27 cellular contexts compared by ENCODE assay signal in the genomic region with DNA sequence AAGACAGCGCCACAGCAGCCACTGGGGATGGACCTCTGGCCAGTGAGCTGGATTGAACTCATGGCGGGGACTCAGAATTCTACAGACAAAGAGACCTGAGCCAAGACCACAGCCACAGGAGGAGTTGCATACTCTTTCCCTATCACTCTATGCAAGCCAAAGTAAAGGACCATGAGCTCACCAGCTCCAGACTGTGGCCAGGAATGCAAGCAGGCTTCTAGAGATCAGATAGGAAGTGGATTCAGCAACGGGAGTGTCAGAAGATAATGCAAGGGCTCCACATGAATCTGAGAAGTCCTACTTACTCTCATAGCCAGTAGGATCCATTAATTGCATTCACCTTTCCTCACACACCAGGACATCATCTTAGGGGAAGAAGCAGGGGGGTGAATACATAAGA.
"Had no signal": no experiment of that assay in that cellular context is flagged by ENCODE, and none has a peak within 500 bp of the region (broad histone marks: within the 10 kb centered on the region; RNA-seq: fewer than 3 reads in every experiment).

No MANE protein-coding gene starts in this region.

- H3K9me3 ChIP-seq: stomach, suprapubic skin, testis, thoracic aorta, thyroid gland, tibial artery, tibial nerve, transverse colon, upper lobe of left lung, upper lobe of right lung, uterus, vagina had no signal

- H3K27ac ChIP-seq: stomach, suprapubic skin, testis, thoracic aorta, thyroid gland, tibial artery, tibial nerve, transverse colon, upper lobe of left lung, upper lobe of right lung, uterus, vagina had no signal

- H3K27me3 ChIP-seq: stomach, suprapubic skin, testis, thyroid gland, tibial artery, transverse colon, upper lobe of left lung, upper lobe of right lung, uterus, vagina had no signal

- H3K9me3 Mint-ChIP-seq: stimulated activated memory B cell treated with anti-CD40 and anti-IgM and Interleukin-4, amounts not matched to agents 10 μg/mL and 1 μg/mL and 100 μg/mL, for 72 hours; stimulated activated naive B cell treated with anti-CD40 and anti-IgM and Interleukin-4, amounts not matched to agents 10 μg/mL and 1 μg/mL and 100 μg/mL, for 72 hours; stimulated activated naive CD8-positive, alpha-beta T cell treated with anti-CD3 and anti-CD28 coated beads, Interleukin-15, amount 100 ng/mL, for 72 hours; stimulated activated naive CD8-positive, alpha-beta T cell treated with anti-CD3 and anti-CD28 coated beads, Interleukin-15, Interleukin-2, amounts not matched to agents 100 ng/mL and 50 ng/mL, for 24 hours; type B pancreatic cell had no signal

- H3K36me3 ChIP-seq: stomach, suprapubic skin, thoracic aorta, thyroid gland, tibial artery, tibial nerve, transverse colon, upper lobe of left lung, upper lobe of right lung, uterus, vagina had no signal

- H3K4me1 ChIP-seq: stomach, testis, thyroid gland, tibial nerve, transverse colon, upper lobe of right lung, uterus, vagina had no signal

- H3K4me3 ChIP-seq: stomach, suprapubic skin, testis, thoracic aorta, thyroid gland, tibial artery, tibial nerve, transverse colon, upper lobe of left lung, upper lobe of right lung, uterus, vagina had no signal

- DNase-seq: stimulated activated CD4-positive, alpha-beta T cell treated with anti-CD3 and anti-CD28 coated beads, Interleukin-2, amount 100 ng/mL, for 24 hours; stimulated activated CD4-positive, alpha-beta T cell treated with anti-CD3 and anti-CD28 coated beads, Interleukin-2, amount 100 ng/mL, for 48 hours; stimulated activated CD4-positive, alpha-beta T cell treated with anti-CD3 and anti-CD28 coated beads, Interleukin-4, amount 100 ng/mL, for 1 hour; stimulated activated CD4-positive, alpha-beta T cell treated with anti-CD3 and anti-CD28 coated beads, Interleukin-4, amount 100 ng/mL, for 24 hours; stimulated activated CD4-positive, alpha-beta T cell treated with anti-CD3 and anti-CD28 coated beads, Interleukin-4, amount 100 ng/mL, for 4 hours; stimulated activated CD8-positive, alpha-beta memory T cell treated with anti-CD3 and anti-CD28 coated beads, Interleukin-4, amount 100 ng/mL, for 48 hours; stimulated activated naive B cell treated with anti-CD40 and anti-IgM and Interleukin-4, amounts not matched to agents 10 μg/mL and 1 μg/mL and 100 μg/mL, for 72 hours; stimulated activated naive CD4-positive, alpha-beta T cell treated with Interleukin-2 at 50 U/mL for 16 hours; stimulated activated naive CD8-positive, alpha-beta T cell treated with anti-CD3 and anti-CD28 coated beads, Interleukin-15, amount 100 ng/mL, for 72 hours; stimulated activated naive CD8-positive, alpha-beta T cell treated with anti-CD3 and anti-CD28 coated beads, Interleukin-15, Interleukin-2, amounts not matched to agents 100 U/mL and 50 U/mL, for 24 hours; stomach; substantia nigra; testis; thyroid gland; tibial artery; transverse colon; upper lobe of left lung; upper lobe of right lung; uterus had no signal

- H3K4me3 Mint-ChIP-seq: stimulated activated effector memory CD8-positive, alpha-beta T cell treated with anti-CD3 and anti-CD28 coated beads, Interleukin-12 subunit alpha, Interleukin-12 subunit beta, amount 100 ng/mL, for 72 hours; stimulated activated memory B cell treated with anti-CD40 and anti-IgM and Interleukin-4, amounts not matched to agents 10 μg/mL and 1 μg/mL and 100 μg/mL, for 72 hours; stimulated activated naive B cell treated with anti-CD40 and anti-IgM and Interleukin-4, amounts not matched to agents 10 μg/mL and 1 μg/mL and 100 μg/mL, for 72 hours; stimulated activated naive CD8-positive, alpha-beta T cell treated with anti-CD3 and anti-CD28 coated beads, Interleukin-15, amount 100 ng/mL, for 72 hours; stimulated activated naive CD8-positive, alpha-beta T cell treated with anti-CD3 and anti-CD28 coated beads, Interleukin-15, Interleukin-2, amounts not matched to agents 100 ng/mL and 50 ng/mL, for 24 hours; type B pancreatic cell had no signal

- H3K36me3 Mint-ChIP-seq: stimulated activated effector memory CD8-positive, alpha-beta T cell treated with anti-CD3 and anti-CD28 coated beads, Interleukin-12 subunit alpha, Interleukin-12 subunit beta, amount 100 ng/mL, for 72 hours; stimulated activated memory B cell treated with anti-CD40 and anti-IgM and Interleukin-4, amounts not matched to agents 10 μg/mL and 1 μg/mL and 100 μg/mL, for 72 hours; stimulated activated naive B cell treated with anti-CD40 and anti-IgM and Interleukin-4, amounts not matched to agents 10 μg/mL and 1 μg/mL and 100 μg/mL, for 72 hours; type B pancreatic cell had no signal

- H3K27ac Mint-ChIP-seq: stimulated activated effector memory CD8-positive, alpha-beta T cell treated with anti-CD3 and anti-CD28 coated beads, Interleukin-12 subunit alpha, Interleukin-12 subunit beta, amount 100 ng/mL, for 72 hours; stimulated activated memory B cell treated with anti-CD40 and anti-IgM and Interleukin-4, amounts not matched to agents 10 μg/mL and 1 μg/mL and 100 μg/mL, for 72 hours; stimulated activated naive B cell treated with anti-CD40 and anti-IgM and Interleukin-4, amounts not matched to agents 10 μg/mL and 1 μg/mL and 100 μg/mL, for 72 hours; stimulated activated naive CD8-positive, alpha-beta T cell treated with anti-CD3 and anti-CD28 coated beads, Interleukin-15, amount 100 ng/mL, for 72 hours; stimulated activated naive CD8-positive, alpha-beta T cell treated with anti-CD3 and anti-CD28 coated beads, Interleukin-15, Interleukin-2, amounts not matched to agents 100 ng/mL and 50 ng/mL, for 24 hours; type B pancreatic cell had no signal
